ENCODE assay signal across 1 cellular context in the genomic region with DNA sequence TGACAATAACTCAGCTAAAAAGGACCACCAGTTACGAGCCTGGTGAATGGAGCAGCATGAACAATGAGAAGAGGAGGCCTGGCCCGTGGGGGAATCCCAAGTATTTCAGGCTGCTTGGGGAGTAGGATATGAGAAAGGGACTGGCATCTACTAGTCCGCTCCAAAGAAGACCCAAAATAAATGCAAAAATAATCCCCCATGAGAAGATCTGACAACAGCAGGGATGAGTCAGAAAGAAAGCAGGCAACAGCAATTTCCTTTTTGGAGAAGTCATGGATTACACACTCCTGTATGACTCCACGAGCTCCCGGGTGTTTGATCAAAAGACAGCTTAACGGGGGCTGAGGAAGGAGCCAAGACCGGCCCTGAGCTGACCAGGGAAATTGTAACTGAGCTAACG.
TF ChIP-seq lines count a peak whose summit lies in the region.

No MANE protein-coding gene starts in this region.

TF ChIP-seq in H1, 55 proteins besides CTCF, POLR2A, EP300 and RAD21 (continued from another document):
- TF ChIP-seq, protein P1, sequence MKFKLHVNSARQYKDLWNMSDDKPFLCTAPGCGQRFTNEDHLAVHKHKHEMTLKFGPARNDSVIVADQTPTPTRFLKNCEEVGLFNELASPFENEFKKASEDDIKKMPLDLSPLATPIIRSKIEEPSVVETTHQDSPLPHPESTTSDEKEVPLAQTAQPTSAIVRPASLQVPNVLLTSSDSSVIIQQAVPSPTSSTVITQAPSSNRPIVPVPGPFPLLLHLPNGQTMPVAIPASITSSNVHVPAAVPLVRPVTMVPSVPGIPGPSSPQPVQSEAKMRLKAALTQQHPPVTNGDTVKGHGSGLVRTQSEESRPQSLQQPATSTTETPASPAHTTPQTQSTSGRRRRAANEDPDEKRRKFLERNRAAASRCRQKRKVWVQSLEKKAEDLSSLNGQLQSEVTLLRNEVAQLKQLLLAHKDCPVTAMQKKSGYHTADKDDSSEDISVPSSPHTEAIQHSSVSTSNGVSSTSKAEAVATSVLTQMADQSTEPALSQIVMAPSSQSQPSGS (IDR thresholded peaks at IDR 0.05; ENCODE audit: low read length): no peak
- TF ChIP-seq, protein P2, sequence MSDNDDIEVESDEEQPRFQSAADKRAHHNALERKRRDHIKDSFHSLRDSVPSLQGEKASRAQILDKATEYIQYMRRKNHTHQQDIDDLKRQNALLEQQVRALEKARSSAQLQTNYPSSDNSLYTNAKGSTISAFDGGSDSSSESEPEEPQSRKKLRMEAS (IDR thresholded peaks at IDR 0.05): no peak
- TF ChIP-seq MAFK (IDR thresholded peaks at IDR 0.05; ENCODE audit: low read depth, low read length) (no peak), JUN (IDR thresholded peaks at IDR 0.05; ENCODE audit: low read depth, low read length) (no peak), GABPA (IDR thresholded peaks at IDR 0.05; ENCODE audit: borderline replicate concordance, insufficient read depth, low read length) (no peak), TEAD4 (IDR thresholded peaks at IDR 0.05; ENCODE audit: low read depth, low read length) (peak; percentile 57; the same call in 1 of the 2 replicates), TAF1 (IDR thresholded peaks at IDR 0.05; ENCODE audit: low read depth, low read length) (no peak)
TF ChIP-seq in H1: peak in this region for 1.
